Comparison of ENCODE assay signal across 9 cellular contexts in genomic region chr17:3887394-3887793, GRCh38. TPM values are rescaled to one million over a fixed set of nuclear protein-coding genes. Genes with fewer than 3 reads are reported as not detected.
DNase-seq lines count a peak whose midpoint lies in the region; FAIRE-seq and TF ChIP-seq lines count a peak whose summit lies in the region.
"Had no signal": no experiment of that assay in that cellular context is flagged by ENCODE, and none has a peak within 500 bp of the region (broad histone marks: within the 10 kb centered on the region; RNA-seq: fewer than 3 reads in every experiment).

No MANE protein-coding gene starts in this region.

- no peaks in the 10 kb centered on the region for H3K36me3 Mint-ChIP-seq in immature natural killer cell

- H3K79me2 ChIP-seq in DOHH2 (ENCODE audit: control insufficient read depth, low read length) (no peaks in the 10 kb centered on the region), endothelial cell of umbilical vein (ENCODE audit: control insufficient read depth, insufficient read depth, low read length) (peaks cover 21% of the 10 kb centered on the region)

- H3K27me3 ChIP-seq in DOHH2 (ENCODE audit: control insufficient read depth, low read length) (peaks cover 10% of the 10 kb centered on the region), WERI-Rb-1 (ENCODE audit: insufficient read depth, low read depth, severe bottlenecking) (no peaks in the 10 kb centered on the region), endothelial cell of umbilical vein (ENCODE audit: control insufficient read depth in 2 of 2, insufficient read depth in 2 of 2, low read length in 2 of 2) (no peaks in the 10 kb centered on the region), skeletal muscle satellite cell (ENCODE audit: control insufficient read depth, insufficient read depth, low read length) (no peaks in the 10 kb centered on the region)

- H3K4me3 Mint-ChIP-seq in immature natural killer cell: peak overlapping the region in 1 of 5 donors; percentile 25

- peaks cover 10% of the 10 kb centered on the region for H3F3A ChIP-seq in DOHH2 (ENCODE audit: control insufficient read depth, insufficient read depth)

- POLR2A ChIA-PET in endothelial cell of umbilical vein (lab: Charles Lee): no interaction called here

- TF ChIP-seq CTCF in DOHH2 (IDR thresholded peaks at IDR 0.05; ENCODE audit: low read depth, low read length, poor library complexity, severe bottlenecking): no peak
- no peak for TF ChIP-seq CTCF in WERI-Rb-1 (IDR thresholded peaks at IDR 0.05; ENCODE audit: low read depth, low read length)
- no peak for TF ChIP-seq CTCF in endothelial cell of umbilical vein (IDR thresholded peaks at IDR 0.05; ENCODE audit: extremely low read depth in 1 of 2, insufficient read depth in 1 of 2, low read depth in 1 of 2, low read length in 2 of 2)

- H3K9ac ChIP-seq in endothelial cell of umbilical vein (replicated peaks; ENCODE audit: extremely low read depth, insufficient read depth, low read length) (no peak overlapping the region), skeletal muscle satellite cell (ENCODE audit: low read depth, low read length) (peak overlapping the region; percentile 70)

- peak overlapping the region in 2 of 6 donors; percentile 37 to 40 for H3K27ac Mint-ChIP-seq in immature natural killer cell

- peaks cover 5 to 8% (median 6%) of the 10 kb centered on the region in 3 donors for H3K27me3 Mint-ChIP-seq in immature natural killer cell (ENCODE audit: low read depth in 3 of 3)

- H3K27ac ChIP-seq in DOHH2 (ENCODE audit: low read depth, low read length) (no peak overlapping the region), WERI-Rb-1 (peak overlapping the region; percentile 84), endothelial cell of umbilical vein (ENCODE audit: insufficient read depth, low read depth, low read length) (peak overlapping the region; percentile 72)

- no peak for FAIRE-seq in endothelial cell of umbilical vein (lab: Jason Lieb, UNC)

- no peaks in the 10 kb centered on the region for H3K36me3 ChIP-seq in DOHH2 (ENCODE audit: control insufficient read depth, low read length)
- peaks cover 38% of the 10 kb centered on the region for H3K36me3 ChIP-seq in WERI-Rb-1
- no peaks in the 10 kb centered on the region for H3K36me3 ChIP-seq in endothelial cell of umbilical vein (ENCODE audit: control insufficient read depth in 2 of 2, extremely low read depth in 1 of 2, insufficient read depth in 2 of 2, low read length in 2 of 2)
- peaks cover 29% of the 10 kb centered on the region for H3K36me3 ChIP-seq in skeletal muscle satellite cell (ENCODE audit: insufficient read depth, low read length)

- CTCF ChIA-PET in endothelial cell of umbilical vein (lab: Charles Lee): no interaction called here

- H3K4me2 ChIP-seq in DOHH2 (ENCODE audit: low read length) (peak overlapping the region; percentile 39), endothelial cell of umbilical vein (ENCODE audit: insufficient read depth, low read length) (no peak overlapping the region), skeletal muscle satellite cell (ENCODE audit: low read length) (no peak overlapping the region)

- no peaks in the 10 kb centered on the region for H3K9me2 ChIP-seq in DOHH2 (replicated peaks; ENCODE audit: control insufficient read depth, low read length)

- intact Hi-C loops in endothelial cell of umbilical vein (cut with micrococcal nuclease): no loop called here

- dilution Hi-C loops in endothelial cell of umbilical vein (cut with MboI; ENCODE audit: extremely low pct_ligation_motif_present, low sequenced_read_pairs): no loop called here

- TF ChIP-seq POLR2A in endothelial cell of umbilical vein (IDR thresholded peaks at IDR 0.05; ENCODE audit: low read depth, low read length): no peak

- H3K9me3 ChIP-seq in DOHH2 (ENCODE audit: control insufficient read depth, insufficient read depth, low read length) (no peaks in the 10 kb centered on the region), WERI-Rb-1 (ENCODE audit: severe bottlenecking) (no peaks in the 10 kb centered on the region), endothelial cell of umbilical vein (replicated peaks; ENCODE audit: control insufficient read depth, insufficient read depth, low read length) (no peaks in the 10 kb centered on the region), skeletal muscle satellite cell (replicated peaks; ENCODE audit: low read length) (no peaks in the 10 kb centered on the region)

- peaks cover 36% of the 10 kb centered on the region for H3K4me1 ChIP-seq in DOHH2 (ENCODE audit: control insufficient read depth, low read length)
- peaks cover 58% of the 10 kb centered on the region for H3K4me1 ChIP-seq in endothelial cell of umbilical vein (ENCODE audit: control insufficient read depth, extremely low read depth, insufficient read depth, low read length)
- peaks cover 69% of the 10 kb centered on the region for H3K4me1 ChIP-seq in skeletal muscle satellite cell (ENCODE audit: control insufficient read depth, insufficient read depth, low read length)

- H2AFZ ChIP-seq in endothelial cell of umbilical vein (ENCODE audit: low read depth, low read length): no peak overlapping the region

- H3K4me3 ChIP-seq in DOHH2 (ENCODE audit: low read length) (no peak overlapping the region), WERI-Rb-1 (ENCODE audit: low read depth, low read length) (no peak overlapping the region), endothelial cell of umbilical vein (replicated peaks in 1 of 3; ENCODE audit: insufficient read depth in 1 of 3, low read depth in 1 of 3, low read length in 3 of 3) (no peak overlapping the region), skeletal muscle satellite cell (ENCODE audit: low read length) (no peak overlapping the region)

- H3K9me3 Mint-ChIP-seq in immature natural killer cell: no peaks in the 10 kb centered on the region

- no peaks in the 10 kb centered on the region for H3K9me1 ChIP-seq in endothelial cell of umbilical vein (replicated peaks; ENCODE audit: control insufficient read depth, extremely low read depth, insufficient read depth, low read length)

- no TSS peak for BruUV-seq in endothelial cell of umbilical vein (replicated peaks; lab: Mats Ljungman, UMichigan)

- DNase-seq in WERI-Rb-1 (no peak), endothelial cell of umbilical vein (ENCODE audit: low read depth, low spot score) (no peak), SKM-1 treated with dmso at 0.1 percent for 144 hours (lab: John Stamatoyannopoulos, UW; ENCODE audit: unreplicated experiment) (no peak), NCI-H1694 (lab: John Stamatoyannopoulos, UW) (no peak), COLO829 (ENCODE audit: low spot score) (no peak), immature natural killer cell (no peak)
- DNase-seq: activated gamma-delta T cell had no signal

- H3K4me1 Mint-ChIP-seq in immature natural killer cell: peaks cover 17 to 26% of the 10 kb centered on the region in 2 donors

- H4K20me1 ChIP-seq in DOHH2 (ENCODE audit: control insufficient read depth, insufficient read depth, low read depth, low read length) (0 out of 2 replicates have a peak, but pooled peaks cover 3% of the 10 kb centered on the region), endothelial cell of umbilical vein (replicated peaks; ENCODE audit: control insufficient read depth, extremely low read depth, insufficient read depth, low read length) (no peaks in the 10 kb centered on the region)

TF ChIP-seq in endothelial cell of umbilical vein, 7 proteins besides CTCF, POLR2A, EP300 and RAD21 (continues in another document):
- TF ChIP-seq FOS (IDR thresholded peaks at IDR 0.05; ENCODE audit: borderline replicate concordance, insufficient read depth, low read length): no peak
- TF ChIP-seq MYC (IDR thresholded peaks at IDR 0.05; ENCODE audit: low read depth, low read length): no peak
- no peak for TF ChIP-seq EZH2 (IDR thresholded peaks at IDR 0.05; ENCODE audit: borderline replicate concordance, low read depth, low read length, severe bottlenecking)
- TF ChIP-seq GATA2 (IDR thresholded peaks at IDR 0.05; ENCODE audit: insufficient read depth, insufficient read length, low read depth, low read length): no peak
- TF ChIP-seq POLR2AphosphoS5 (IDR thresholded peaks at IDR 0.05; ENCODE audit: insufficient read depth, low read depth, low read length): no peak

RNA-seq across cellular contexts. Expression of gene CAMKK1, which starts 5.5 kb away (rescaled TPM):
- 5.7 and 6.1 TPM in 2 replicates for total RNA-seq in endothelial cell of umbilical vein
- polyA plus RNA-seq in endothelial cell of umbilical vein (4.3 and 4.5 TPM in 2 replicates), immature natural killer cell (under 1 TPM in 1 of 3 donors, not detected in 2; 0.08 TPM)
- 3.1 and 3.6 TPM in 2 replicates for polyA plus RNA-seq in endothelial cell of umbilical vein (2011; cell fraction: cytosol; rRNA removed)
- polyA plus RNA-seq in endothelial cell of umbilical vein (2011; cell fraction: nucleus; rRNA removed): 12.1 and 12.3 TPM in 2 replicates
- 4.0 and 5.3 TPM in 2 replicates for polyA plus RNA-seq in endothelial cell of umbilical vein (2012)
- polyA minus RNA-seq in endothelial cell of umbilical vein: 3.2 and 5.7 TPM in 2 replicates
- 10.8 TPM for polyA minus RNA-seq in endothelial cell of umbilical vein (2011; cell fraction: cytosol; rRNA and poly(A)+ RNA removed)
- 4.3 and 5.5 TPM in 2 replicates for polyA minus RNA-seq in endothelial cell of umbilical vein (2011; cell fraction: nucleus; rRNA and poly(A)+ RNA removed)
- total RNA-seq in skeletal muscle satellite cell (2012; rRNA removed): 9.4 and 12.7 TPM in 2 replicates

RNA-seq across cellular contexts. Expression of gene P2RX1, which starts 28.9 kb away (rescaled TPM):
- total RNA-seq in endothelial cell of umbilical vein: not detected in 2 replicates
- polyA plus RNA-seq in endothelial cell of umbilical vein (0.05 TPM in 1 of 2 replicates, not detected in the other), immature natural killer cell (under 1 TPM in 1 of 3 donors, not detected in 2; 0.33 TPM)
- polyA plus RNA-seq in endothelial cell of umbilical vein (2011; cell fraction: cytosol; rRNA removed): 0.03 TPM in 1 of 2 replicates, not detected in the other
- polyA plus RNA-seq in endothelial cell of umbilical vein (2011; cell fraction: nucleus; rRNA removed): 0.05 and 0.08 TPM in 2 replicates
- polyA plus RNA-seq in endothelial cell of umbilical vein (2012): 0.10 TPM in 1 of 2 replicates, not detected in the other
- 0.17 TPM in 1 of 2 replicates, not detected in the other for polyA minus RNA-seq in endothelial cell of umbilical vein
- not detected for polyA minus RNA-seq in endothelial cell of umbilical vein (2011; cell fraction: cytosol; rRNA and poly(A)+ RNA removed)
- polyA minus RNA-seq in endothelial cell of umbilical vein (2011; cell fraction: nucleus; rRNA and poly(A)+ RNA removed): not detected in 2 replicates
- total RNA-seq in skeletal muscle satellite cell (2012; rRNA removed): under 0.01 and 0.22 TPM in 2 replicates

RNA-seq across cellular contexts. Expression of gene NCBP3, which starts 41.3 kb away (rescaled TPM):
- total RNA-seq in endothelial cell of umbilical vein: 51.1 and 52.2 TPM in 2 replicates
- 13.7 and 18.2 TPM in 2 replicates for polyA plus RNA-seq in endothelial cell of umbilical vein
- polyA plus RNA-seq in endothelial cell of umbilical vein (2011; cell fraction: cytosol; rRNA removed): 11.9 and 12.1 TPM in 2 replicates
- polyA plus RNA-seq in endothelial cell of umbilical vein (2011; cell fraction: nucleus; rRNA removed): 62.7 and 82.9 TPM in 2 replicates
- 38.9 and 40.6 TPM in 2 replicates for polyA plus RNA-seq in endothelial cell of umbilical vein (2012)
- polyA minus RNA-seq in endothelial cell of umbilical vein: 23.0 and 28.6 TPM in 2 replicates
- 7.9 TPM for polyA minus RNA-seq in endothelial cell of umbilical vein (2011; cell fraction: cytosol; rRNA and poly(A)+ RNA removed)
- polyA minus RNA-seq in endothelial cell of umbilical vein (2011; cell fraction: nucleus; rRNA and poly(A)+ RNA removed): 27.6 and 51.3 TPM in 2 replicates
- 10.0 and 11.4 TPM in 2 replicates for total RNA-seq in skeletal muscle satellite cell (2012; rRNA removed)
- 10 to 100 TPM in 2 of 3 donors, 1 to 10 TPM in 1; 5.7 to 18.3 (median 11.5) TPM for polyA plus RNA-seq in immature natural killer cell
